Comparison of ENCODE assay signal across 1 cellular context in the genomic region with DNA sequence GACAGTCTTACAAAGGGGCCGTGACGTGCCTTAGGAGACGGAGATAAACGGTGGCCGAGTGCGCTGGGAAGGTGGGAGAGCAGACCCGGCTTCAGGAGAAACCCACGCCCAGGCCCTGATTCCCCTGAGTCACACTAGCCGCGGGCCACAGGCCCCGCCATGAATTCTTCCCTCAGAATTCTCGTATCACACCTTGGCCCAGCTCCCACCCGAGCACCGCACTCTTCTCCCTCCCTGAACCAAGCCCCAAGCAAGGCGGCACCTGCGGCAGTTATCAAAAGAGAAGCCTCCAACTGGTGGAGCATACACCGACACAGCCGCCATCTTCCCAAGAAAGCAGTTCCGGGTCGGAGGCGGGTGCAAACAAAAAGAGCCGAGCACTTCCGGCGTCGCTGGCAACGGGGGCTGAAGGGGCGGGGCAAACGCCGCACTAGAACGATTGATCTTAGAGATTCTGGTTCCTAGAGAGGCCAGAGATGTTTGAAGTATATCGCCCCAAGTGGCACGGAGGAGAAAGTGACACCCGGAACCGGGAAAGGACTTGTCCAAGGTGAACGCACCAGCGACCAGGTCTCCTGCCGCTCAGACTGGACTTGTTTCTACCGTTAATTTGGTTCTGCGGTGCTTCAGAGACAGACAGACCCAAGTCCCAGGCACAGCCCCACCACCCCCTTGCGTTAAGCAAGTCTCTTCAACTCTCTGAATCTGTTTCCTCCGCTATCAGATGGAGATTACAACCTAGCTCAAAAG.
TF ChIP-seq lines count a peak whose summit lies in the region.

Gene PSMB7, minus strand, starts transcription at position 341 of the 750 bp plus-strand sequence. Its CDS starts 17 bp downstream, at position 324.

TF ChIP-seq in HepG2, 621 proteins besides CTCF, POLR2A, EP300 and RAD21 (continued from another document):
- TF ChIP-seq ZBTB49 (CRISPR knock-in tag; IDR thresholded peaks at IDR 0.05; ENCODE audit: borderline replicate concordance) (no peak), HOXA3 (CRISPR knock-in tag; IDR thresholded peaks at IDR 0.05) (peak; percentile 89), ZNF143 (CRISPR knock-in tag; IDR thresholded peaks at IDR 0.05) (peak; percentile 63; the same call in 1 of the 2 replicates), MXD3 (CRISPR knock-in tag; IDR thresholded peaks at IDR 0.05) (no peak; the same call in 1 of the 2 replicates), ZNF713 (CRISPR knock-in tag; IDR thresholded peaks at IDR 0.05) (no peak), KLF16 (CRISPR knock-in tag; IDR thresholded peaks at IDR 0.05) (peak in 1 of 2 experiments; percentile 90; a peak in 1 of 4 replicates), ZHX1 (CRISPR knock-in tag; IDR thresholded peaks at IDR 0.05; ENCODE audit: low read depth) (no peak; the same call in 1 of the 2 replicates), ZNF253 (CRISPR knock-in tag; IDR thresholded peaks at IDR 0.05; ENCODE audit: borderline replicate concordance) (no peak), ZNF224 (CRISPR knock-in tag; IDR thresholded peaks at IDR 0.05) (0 out of 2 replicates have a peak, but pooled peaks have one; percentile 20), ZNF563 (CRISPR knock-in tag; IDR thresholded peaks at IDR 0.05) (peak; percentile 18; the same call in 1 of the 2 replicates), DNMT1 (CRISPR knock-in tag; IDR thresholded peaks at IDR 0.05) (no peak; the same call in 1 of the 2 replicates), TFE3 (CRISPR knock-in tag; IDR thresholded peaks at IDR 0.05) (0 out of 2 replicates have a peak, but pooled peaks have one; percentile 19), HNRNPL (IDR thresholded peaks at IDR 0.05; ENCODE audit: low read depth, low read length) (no peak), PPARG (CRISPR knock-in tag; conservative IDR thresholded peaks at IDR 0.05) (no peak), MEIS1 (CRISPR knock-in tag; IDR thresholded peaks at IDR 0.05; ENCODE audit: borderline replicate concordance) (peak; percentile 56; the same call in 1 of the 2 replicates), NBN (conservative IDR thresholded peaks at IDR 0.05) (no peak), ZNF564 (CRISPR knock-in tag; IDR thresholded peaks at IDR 0.05) (no peak), ZSCAN31 (CRISPR knock-in tag; IDR thresholded peaks at IDR 0.05; ENCODE audit: low read depth) (peak; percentile 67; the same call in 1 of the 2 replicates), ZNF136 (CRISPR knock-in tag; IDR thresholded peaks at IDR 0.05; ENCODE audit: low read depth) (no peak; the same call in 1 of the 2 replicates), DR1 (CRISPR knock-in tag; IDR thresholded peaks at IDR 0.05) (peak; percentile 95), KDM6A (CRISPR knock-in tag; IDR thresholded peaks at IDR 0.05; ENCODE audit: low read depth) (no peak), TCF12 (IDR thresholded peaks at IDR 0.05) (no peak), TCF12 (CRISPR knock-in tag; IDR thresholded peaks at IDR 0.05) (0 out of 2 replicates have a peak, but pooled peaks have one; percentile 38), ZUFSP (CRISPR knock-in tag; IDR thresholded peaks at IDR 0.05; ENCODE audit: borderline replicate concordance) (no peak), CREB1 (IDR thresholded peaks at IDR 0.05) (0 out of 2 replicates have a peak, but pooled peaks have one; percentile 15), CREB1 (CRISPR knock-in tag; IDR thresholded peaks at IDR 0.05) (peak; percentile 90), JUND (CRISPR knock-in tag; IDR thresholded peaks at IDR 0.05) (no peak), ZNF660 (CRISPR knock-in tag; IDR thresholded peaks at IDR 0.05; ENCODE audit: borderline replicate concordance, low read depth) (no peak), ZNF737 (CRISPR knock-in tag; IDR thresholded peaks at IDR 0.05; ENCODE audit: borderline replicate concordance) (no peak), ZBTB14 (CRISPR knock-in tag; IDR thresholded peaks at IDR 0.05) (no peak), RNF219 (CRISPR knock-in tag; IDR thresholded peaks at IDR 0.05) (no peak)
- TF ChIP-seq, protein P1, sequence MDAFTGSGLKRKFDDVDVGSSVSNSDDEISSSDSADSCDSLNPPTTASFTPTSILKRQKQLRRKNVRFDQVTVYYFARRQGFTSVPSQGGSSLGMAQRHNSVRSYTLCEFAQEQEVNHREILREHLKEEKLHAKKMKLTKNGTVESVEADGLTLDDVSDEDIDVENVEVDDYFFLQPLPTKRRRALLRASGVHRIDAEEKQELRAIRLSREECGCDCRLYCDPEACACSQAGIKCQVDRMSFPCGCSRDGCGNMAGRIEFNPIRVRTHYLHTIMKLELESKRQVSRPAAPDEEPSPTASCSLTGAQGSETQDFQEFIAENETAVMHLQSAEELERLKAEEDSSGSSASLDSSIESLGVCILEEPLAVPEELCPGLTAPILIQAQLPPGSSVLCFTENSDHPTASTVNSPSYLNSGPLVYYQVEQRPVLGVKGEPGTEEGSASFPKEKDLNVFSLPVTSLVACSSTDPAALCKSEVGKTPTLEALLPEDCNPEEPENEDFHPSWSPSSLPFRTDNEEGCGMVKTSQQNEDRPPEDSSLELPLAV (CRISPR knock-in tag; conservative IDR thresholded peaks at IDR 0.05; ENCODE audit: low read depth) = no peak
- TF ChIP-seq, protein P2, sequence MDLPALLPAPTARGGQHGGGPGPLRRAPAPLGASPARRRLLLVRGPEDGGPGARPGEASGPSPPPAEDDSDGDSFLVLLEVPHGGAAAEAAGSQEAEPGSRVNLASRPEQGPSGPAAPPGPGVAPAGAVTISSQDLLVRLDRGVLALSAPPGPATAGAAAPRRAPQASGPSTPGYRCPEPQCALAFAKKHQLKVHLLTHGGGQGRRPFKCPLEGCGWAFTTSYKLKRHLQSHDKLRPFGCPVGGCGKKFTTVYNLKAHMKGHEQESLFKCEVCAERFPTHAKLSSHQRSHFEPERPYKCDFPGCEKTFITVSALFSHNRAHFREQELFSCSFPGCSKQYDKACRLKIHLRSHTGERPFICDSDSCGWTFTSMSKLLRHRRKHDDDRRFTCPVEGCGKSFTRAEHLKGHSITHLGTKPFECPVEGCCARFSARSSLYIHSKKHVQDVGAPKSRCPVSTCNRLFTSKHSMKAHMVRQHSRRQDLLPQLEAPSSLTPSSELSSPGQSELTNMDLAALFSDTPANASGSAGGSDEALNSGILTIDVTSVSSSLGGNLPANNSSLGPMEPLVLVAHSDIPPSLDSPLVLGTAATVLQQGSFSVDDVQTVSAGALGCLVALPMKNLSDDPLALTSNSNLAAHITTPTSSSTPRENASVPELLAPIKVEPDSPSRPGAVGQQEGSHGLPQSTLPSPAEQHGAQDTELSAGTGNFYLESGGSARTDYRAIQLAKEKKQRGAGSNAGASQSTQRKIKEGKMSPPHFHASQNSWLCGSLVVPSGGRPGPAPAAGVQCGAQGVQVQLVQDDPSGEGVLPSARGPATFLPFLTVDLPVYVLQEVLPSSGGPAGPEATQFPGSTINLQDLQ (CRISPR knock-in tag; IDR thresholded peaks at IDR 0.05) = 0 out of 2 replicates have a peak, but pooled peaks have one; percentile 24
- TF ChIP-seq, protein P3, sequence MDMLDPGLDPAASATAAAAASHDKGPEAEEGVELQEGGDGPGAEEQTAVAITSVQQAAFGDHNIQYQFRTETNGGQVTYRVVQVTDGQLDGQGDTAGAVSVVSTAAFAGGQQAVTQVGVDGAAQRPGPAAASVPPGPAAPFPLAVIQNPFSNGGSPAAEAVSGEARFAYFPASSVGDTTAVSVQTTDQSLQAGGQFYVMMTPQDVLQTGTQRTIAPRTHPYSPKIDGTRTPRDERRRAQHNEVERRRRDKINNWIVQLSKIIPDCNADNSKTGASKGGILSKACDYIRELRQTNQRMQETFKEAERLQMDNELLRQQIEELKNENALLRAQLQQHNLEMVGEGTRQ (IDR thresholded peaks at IDR 0.05; ENCODE audit: low read depth, low read length) = no peak
- TF ChIP-seq, protein P3 (CRISPR knock-in tag; IDR thresholded peaks at IDR 0.05; ENCODE audit: borderline replicate concordance) = no peak
